8 cellular contexts compared by ENCODE assay signal in the genomic region with DNA sequence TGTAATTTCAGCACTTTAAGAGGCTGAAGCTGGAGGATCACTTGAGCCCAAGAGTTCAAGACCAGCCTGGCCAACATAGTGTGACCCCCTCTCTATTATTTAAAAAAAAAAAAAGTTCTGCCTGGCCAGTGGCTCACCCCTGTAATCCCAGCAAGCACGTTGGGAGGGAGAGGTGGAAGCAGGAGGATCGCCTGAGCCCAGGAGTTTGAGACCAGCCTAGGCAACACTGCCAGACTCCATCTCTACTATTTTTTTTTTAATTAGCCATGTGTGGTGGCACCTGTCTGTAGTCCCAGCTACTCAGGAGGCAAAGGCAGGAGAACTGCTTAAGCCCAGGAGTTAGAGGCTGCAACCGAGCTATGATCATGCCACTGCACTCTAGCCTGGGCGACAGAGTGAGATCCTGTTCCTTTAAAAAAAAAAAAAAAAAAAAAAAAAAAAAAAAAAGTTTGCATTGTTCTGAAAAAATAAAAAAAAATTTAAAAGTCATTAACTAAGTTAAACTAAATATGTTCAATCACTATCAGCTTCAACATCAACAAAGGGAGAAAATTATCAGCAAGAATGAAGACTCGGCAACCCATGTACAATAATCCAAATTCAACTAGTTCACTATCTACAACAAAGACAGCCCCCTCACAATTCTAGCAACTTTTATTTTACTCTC. TPM values are rescaled to one million over a fixed set of nuclear protein-coding genes. Genes with fewer than 3 reads are reported as not detected.
DNase-seq lines count a peak whose midpoint lies in the region; ATAC-seq and TF ChIP-seq lines count a peak whose summit lies in the region.

No MANE protein-coding gene starts in this region.

- no peak for TF ChIP-seq POLR2A in gastroesophageal sphincter (IDR thresholded peaks at IDR 0.05)

- 18 to 26% methylated on average over 5 of the region's 5 CpGs for WGBS in GM23248 (ENCODE audit: low coverage in 1 of 2, low lambda C conversion rate in 2 of 2, missing lambda C conversion rate in 2 of 2), 2 experiments
- WGBS in gastroesophageal sphincter (ENCODE audit: low coverage in 1 of 2), 2 donors = 4 to 14% methylated on average over 3 to 4 of the region's 5 CpGs

- H3K27ac ChIP-seq in GM23248 (peak overlapping the region; percentile 92), VCaP (peak overlapping the region; percentile 100), gastroesophageal sphincter (peak overlapping the region in 3 of 4 donors; percentile 99 to 100 (median 99))

- no peaks in the 10 kb centered on the region for H3K9me2 ChIP-seq in GM23248 (ENCODE audit: insufficient read depth)

- in situ Hi-C loops in GM23248 (cut with MboI) = no loop called here

- TF ChIP-seq CTCF in VCaP (conservative IDR thresholded peaks at IDR 0.05) (no peak), gastroesophageal sphincter (IDR thresholded peaks at IDR 0.05) (no peak)

- H2AFZ ChIP-seq in GM23248 = no peak overlapping the region

- DNase-seq in GM23248 (no peak), skeletal muscle cell (ENCODE audit: low read depth) (no peak), HK-2 (ENCODE audit: unreplicated experiment) (no peak)

- peak overlapping the region; percentile 99 for H3K4me2 ChIP-seq in GM23248 (ENCODE audit: unreplicated experiment)

- 0 out of 2 replicates have a peak, but pooled peaks cover 6% of the 10 kb centered on the region for H4K20me1 ChIP-seq in GM23248 (ENCODE audit: insufficient read depth)

- peak overlapping the region; percentile 95 for H3K4me3 ChIP-seq in GM23248
- H3K4me3 ChIP-seq in gastroesophageal sphincter = peak overlapping the region; percentile 83 to 88
- peak overlapping the region; percentile 82 for H3K4me3 ChIP-seq in skeletal muscle cell (ENCODE audit: low read depth, low read length)

- no peak for TF ChIP-seq EP300 in gastroesophageal sphincter (IDR thresholded peaks at IDR 0.05)

- H3K9me3 ChIP-seq in GM23248 (ENCODE audit: low read depth) (no peaks in the 10 kb centered on the region), gastroesophageal sphincter (no peaks in the 10 kb centered on the region)

- no peak for ATAC-seq in gastroesophageal sphincter
- no peak for ATAC-seq in HG03469 (IDR thresholded peaks at IDR 0.05; ENCODE audit: unreplicated experiment)
- no peak for ATAC-seq in GM18502 (IDR thresholded peaks at IDR 0.05; ENCODE audit: poor library complexity, unreplicated experiment)
- no peak for ATAC-seq in HG03442 (IDR thresholded peaks at IDR 0.05; ENCODE audit: unreplicated experiment)

- peaks cover 39% of the 10 kb centered on the region for H3F3A ChIP-seq in GM23248 (ENCODE audit: insufficient read depth)

- H3K36me3 ChIP-seq in GM23248 (ENCODE audit: low read depth) = no peaks in the 10 kb centered on the region
- no peaks in the 10 kb centered on the region for H3K36me3 ChIP-seq in gastroesophageal sphincter

- H3K79me2 ChIP-seq in GM23248 (ENCODE audit: insufficient read depth) = peaks cover 64% of the 10 kb centered on the region

- H3K4me1 ChIP-seq in GM23248 (ENCODE audit: insufficient read depth) (peaks cover 49% of the 10 kb centered on the region), gastroesophageal sphincter (peaks cover 0 to 63% (median 19%) of the 10 kb centered on the region in 3 donors)

- peak overlapping the region; percentile 96 for H3K9ac ChIP-seq in GM23248

- H3K27me3 ChIP-seq in GM23248 (replicated peaks; ENCODE audit: insufficient read depth) = no peaks in the 10 kb centered on the region
- no peaks in the 10 kb centered on the region for H3K27me3 ChIP-seq in gastroesophageal sphincter

RNA-seq across cellular contexts. Expression of gene RAF1, which starts 1.9 kb away (rescaled TPM):
- total RNA-seq in GM23248 (2014; rRNA removed; shearing (Covaris generic)) = 87.4 and 91.6 TPM in 2 replicates
- polyA plus RNA-seq in GM23248 (2016; fragmentation: Nextera tagmentation; extraction: Ambion mirVana) = 57.3 and 59.0 TPM in 2 replicates
- total RNA-seq in gastroesophageal sphincter = 100 to 1,000 TPM; 115 to 146 (median 130) TPM
